ENCODE assay signal across 1 cellular context in genomic region chr1:85584264-85584781, GRCh38.
TF ChIP-seq lines count a peak whose summit lies in the region.

No MANE protein-coding gene starts in this region.

TF ChIP-seq in liver, 16 proteins besides CTCF, POLR2A, EP300 and RAD21 (continued from another document):
- TF ChIP-seq ZBTB33 (IDR thresholded peaks at IDR 0.05) = peak; percentile 2
- TF ChIP-seq FOXA1 (IDR thresholded peaks at IDR 0.05) = no peak
- no peak for TF ChIP-seq RXRA (IDR thresholded peaks at IDR 0.05)
